In the genomic region with DNA sequence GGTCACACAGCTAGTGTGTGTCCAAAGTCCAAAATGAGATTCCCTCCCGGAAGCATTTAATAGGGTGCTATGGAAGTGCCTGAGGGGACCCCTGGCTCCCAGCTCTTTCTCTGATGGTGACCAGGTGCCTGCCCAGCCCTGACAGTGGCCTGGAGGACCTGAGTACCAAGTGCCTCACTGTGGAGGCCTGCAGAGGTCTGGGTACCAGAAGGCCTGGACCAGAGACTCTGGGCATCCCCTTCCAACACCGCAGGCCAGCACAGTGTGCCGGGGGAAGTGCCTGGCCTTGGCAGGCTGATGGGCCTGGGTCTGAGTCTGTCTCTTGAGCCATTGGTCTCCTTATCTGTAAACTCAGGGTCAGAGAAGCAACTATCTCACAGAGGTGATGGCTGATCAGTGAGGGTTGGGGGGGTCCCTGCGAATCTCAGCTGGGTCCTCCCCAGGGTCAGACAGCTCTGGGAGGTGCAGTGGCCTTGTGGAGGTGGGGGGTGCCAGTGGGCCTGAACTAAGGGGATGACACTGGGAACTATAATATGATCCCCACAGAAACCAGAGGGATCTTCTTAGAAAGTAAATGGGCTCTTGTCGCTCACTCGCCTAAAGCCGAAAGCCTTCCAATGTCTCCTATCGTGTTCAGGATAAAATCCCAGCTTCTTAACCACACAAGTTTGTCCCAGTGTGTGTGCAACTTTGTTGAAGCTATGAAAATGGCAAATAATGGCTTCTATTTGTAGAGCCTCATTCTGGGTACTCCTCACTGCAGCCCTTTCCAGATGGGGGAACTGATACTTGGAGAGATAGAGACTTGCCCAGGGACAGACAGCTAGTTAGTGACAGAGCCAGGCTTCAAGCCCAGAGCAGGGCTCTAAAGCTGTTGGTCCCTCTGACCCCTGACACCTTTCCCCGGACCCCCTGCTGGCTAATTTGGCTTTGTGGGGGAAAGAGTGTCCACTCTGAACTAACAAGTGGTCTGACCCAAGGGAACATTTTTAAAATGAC, we compare ENCODE assay signal across 19 cellular contexts.
A peak's percentile ranks its signal among the peaks of the same experiment; 100 is the strongest.
DNase-seq lines count a peak whose midpoint lies in the region; ATAC-seq and TF ChIP-seq lines count a peak whose summit lies in the region.
"Had no signal": no experiment of that assay in that cellular context is flagged by ENCODE, and none has a peak within 500 bp of the region (broad histone marks: within the 10 kb centered on the region; RNA-seq: fewer than 3 reads in every experiment).

No MANE protein-coding gene starts in this region.

- no peak overlapping the region for H3K9ac ChIP-seq in neuronal stem cell (ENCODE audit: low read depth, low read length, poor library complexity)
- H3K9ac ChIP-seq: BLaER1 had no signal

- TF ChIP-seq CTCF in glutamatergic neuron (IDR thresholded peaks at IDR 0.05; ENCODE audit: partially characterized antibody, unreplicated experiment): no peak

- H3K4me1 ChIP-seq in neuronal stem cell (ENCODE audit: control insufficient read depth in 2 of 2, insufficient read depth in 1 of 2, low read depth in 1 of 2, low read length in 2 of 2): peaks cover 0 to 16% of the 10 kb centered on the region in 2 donors
- H3K4me1 ChIP-seq: BLaER1, Caco-2 had no signal

- peaks cover 19% of the 10 kb centered on the region for H3K4me1 Mint-ChIP-seq in glutamatergic neuron (ENCODE audit: low read depth, unreplicated experiment)
- H3K4me1 Mint-ChIP-seq: B cell; CD4-positive, CD25-positive, alpha-beta regulatory T cell had no signal

- no peak overlapping the region for H2BK12ac ChIP-seq in neuronal stem cell (ENCODE audit: low read length)

- no peak overlapping the region for H2BK120ac ChIP-seq in neuronal stem cell (ENCODE audit: low read depth, low read length)

- WGBS in neuronal stem cell (ENCODE audit: extremely low coverage in 2 of 2, insufficient read length in 2 of 2, insufficient replicate concordance in 1 of 2), 2 donors: no CpG with 5 or more reads among the region's 9 CpGs

- no peak for ATAC-seq in HG03280 (IDR thresholded peaks at IDR 0.05; ENCODE audit: unreplicated experiment)
- ATAC-seq: CD8-positive, alpha-beta T cell; GM23338; HCT116 had no signal

- no peak overlapping the region for H3K4ac ChIP-seq in neuronal stem cell (ENCODE audit: low read length)

- H4K8ac ChIP-seq in neuronal stem cell (ENCODE audit: low read depth, low read length): no peak overlapping the region

- no peaks in the 10 kb centered on the region for H3K36me3 Mint-ChIP-seq in glutamatergic neuron (ENCODE audit: unreplicated experiment)
- H3K36me3 Mint-ChIP-seq: CD4-positive, CD25-positive, alpha-beta regulatory T cell; CD8-positive, alpha-beta T cell had no signal

- H2BK15ac ChIP-seq in neuronal stem cell (ENCODE audit: low read length): no peak overlapping the region

- no peak overlapping the region for H2AFZ ChIP-seq in neuronal stem cell (ENCODE audit: low read length)
- H2AFZ ChIP-seq: GM23338 had no signal

- H3K36me3 ChIP-seq in neuronal stem cell (replicated peaks in 1 of 2; ENCODE audit: control insufficient read depth in 2 of 2, insufficient read depth in 2 of 2, low read length in 2 of 2): no peaks in the 10 kb centered on the region
- H3K36me3 ChIP-seq: BLaER1 had no signal

- H3K9me3 ChIP-seq in neuronal stem cell (replicated peaks in 1 of 2; ENCODE audit: control insufficient read depth in 2 of 2, insufficient read depth in 1 of 2, low read depth in 1 of 2, low read length in 2 of 2): no peaks in the 10 kb centered on the region
- H3K9me3 ChIP-seq: BLaER1, Caco-2 had no signal

- peak overlapping the region; percentile 71 for H2AK5ac ChIP-seq in neuronal stem cell (ENCODE audit: low read depth, low read length)

- no peak overlapping the region for H3K18ac ChIP-seq in neuronal stem cell (ENCODE audit: low read length)

- H3K79me1 ChIP-seq in neuronal stem cell (ENCODE audit: low read depth, low read length): no peaks in the 10 kb centered on the region

- H3K27me3 ChIP-seq in neuronal stem cell (ENCODE audit: control insufficient read depth in 3 of 3, insufficient read depth in 3 of 3, low read depth in 1 of 3, low read length in 3 of 3): peaks cover 0 to 13% (median 0%) of the 10 kb centered on the region in 3 experiments
- H3K27me3 ChIP-seq: BLaER1 had no signal

- no peak overlapping the region for H3K4me2 ChIP-seq in neuronal stem cell (ENCODE audit: insufficient read depth, low read length, poor library complexity, severe bottlenecking)
- H3K4me2 ChIP-seq: BLaER1, GM23338 had no signal

- H3K4me3 ChIP-seq in neuronal stem cell (ENCODE audit: low read length in 2 of 2): no peak overlapping the region
- H3K4me3 ChIP-seq: BLaER1, GM23338 had no signal

- H3K23ac ChIP-seq in neuronal stem cell (ENCODE audit: low read depth, low read length, poor library complexity): no peak overlapping the region

- no peak overlapping the region for H2BK5ac ChIP-seq in neuronal stem cell (ENCODE audit: low read length)

- H3K4me3 Mint-ChIP-seq in glutamatergic neuron (ENCODE audit: unreplicated experiment): no peak overlapping the region
- H3K4me3 Mint-ChIP-seq: B cell; CD4-positive, CD25-positive, alpha-beta regulatory T cell; CD8-positive, alpha-beta T cell; GM23338; H9 had no signal

- peak overlapping the region; percentile 39 for H3K14ac ChIP-seq in neuronal stem cell (ENCODE audit: low read length)

- H3K9me3 Mint-ChIP-seq in glutamatergic neuron (ENCODE audit: unreplicated experiment): peaks cover 6% of the 10 kb centered on the region
- H3K9me3 Mint-ChIP-seq: CD8-positive, alpha-beta T cell; GM23338 had no signal

- no peak overlapping the region for H3K27ac Mint-ChIP-seq in glutamatergic neuron (ENCODE audit: unreplicated experiment)
- H3K27ac Mint-ChIP-seq: B cell; CD4-positive, CD25-positive, alpha-beta regulatory T cell; CD8-positive, alpha-beta T cell; GM23338; H9 had no signal

- H3K27ac ChIP-seq in neuronal stem cell (replicated peaks; ENCODE audit: low read length): no peak overlapping the region
- H3K27ac ChIP-seq: 22Rv1, BLaER1, C4-2B had no signal

- peaks cover 13% of the 10 kb centered on the region for H3K27me3 Mint-ChIP-seq in glutamatergic neuron (ENCODE audit: unreplicated experiment)
- H3K27me3 Mint-ChIP-seq: CD4-positive, CD25-positive, alpha-beta regulatory T cell had no signal

- peak; percentile 26 for DNase-seq in DMS 273 (lab: John Stamatoyannopoulos, UW; ENCODE audit: unreplicated experiment)
- no peak for DNase-seq in DMS 273 treated with DMSO at 0.1 percent for 48 hours (lab: John Stamatoyannopoulos, UW)
- peak; percentile 2 for DNase-seq in glutamatergic neuron
- DNase-seq in neuronal stem cell (ENCODE audit: low spot score): no peak
- no peak for DNase-seq in stimulated activated CD8-positive, alpha-beta memory T cell treated with anti-CD3 and anti-CD28 coated beads, Interleukin-4, amount 100 ng/mL, for 48 hours
- DNase-seq: Caco-2; CD4-positive, CD25-positive, alpha-beta regulatory T cell; CD8-positive, alpha-beta T cell; DMS53; DMS79 treated with DMSO at 0.1 percent for 48 hours; GF-D8; H9 had no signal

- no peak overlapping the region for H4K91ac ChIP-seq in neuronal stem cell (ENCODE audit: low read depth, low read length, poor library complexity)

Comparison
In these comparisons a context has a peak if more than half of its experiments do, and no peak if none do; other contexts are left out.
1. DNase-seq: peak in DMS 273 (single experiment) and glutamatergic neuron (single experiment); none in DMS 273 treated with DMSO at 0.1 percent for 48 hours (single experiment), neuronal stem cell (single experiment) and stimulated activated CD8-positive, alpha-beta memory T cell treated with anti-CD3 and anti-CD28 coated beads, Interleukin-4, amount 100 ng/mL, for 48 hours (single experiment).